In the genomic region with DNA sequence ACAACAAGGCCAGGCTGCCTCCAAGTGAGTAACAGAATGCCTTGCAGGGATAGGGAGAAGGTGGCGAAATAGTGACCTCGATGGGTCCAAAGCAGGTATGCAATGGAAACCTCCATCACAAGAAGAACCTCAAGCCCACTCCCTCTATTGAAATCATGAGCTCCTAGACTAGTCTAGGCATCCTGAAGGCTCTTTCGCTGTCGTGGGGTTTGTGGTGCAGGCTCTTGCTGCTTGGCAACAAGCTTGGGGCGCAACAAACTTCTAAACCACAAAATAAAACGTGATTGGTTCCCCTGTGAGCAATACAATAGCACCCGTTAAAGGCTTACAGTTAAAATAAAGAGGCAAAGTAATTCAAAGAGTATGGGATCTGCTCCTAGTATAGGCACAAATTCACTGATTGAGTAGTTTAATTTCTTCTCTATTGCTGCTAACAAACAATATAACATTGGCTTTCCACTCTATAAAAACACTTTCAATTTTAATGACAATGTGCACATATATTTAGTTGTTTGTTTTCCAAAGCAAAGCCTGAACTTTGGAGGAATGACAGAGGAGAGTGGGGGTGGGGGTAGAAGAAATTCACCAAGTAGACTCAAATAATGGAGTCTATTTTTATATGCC, we compare ENCODE assay signal across 18 cellular contexts.
DNase-seq lines count a peak whose midpoint lies in the region; ATAC-seq and TF ChIP-seq lines count a peak whose summit lies in the region.
"Had no signal": no experiment of that assay in that cellular context is flagged by ENCODE, and none has a peak within 500 bp of the region (broad histone marks: within the 10 kb centered on the region; RNA-seq: fewer than 3 reads in every experiment).

No MANE protein-coding gene starts in this region.

- CTCF ChIA-PET in activated CD8-positive, alpha-beta T cell treated with anti-CD3 and anti-CD28 coated beads, Interleukin-2, amount 10 ng/mL, durations not matched to agents 7 days and 5 days (lab: Charles Lee): no interaction called here
- CTCF ChIA-PET in activated CD8-positive, alpha-beta T cell treated with anti-CD3 and anti-CD28 coated beads for 36 hours (lab: Charles Lee): interaction anchor here (2.4 kb wide), 1 partner anchor 122 kb away, joined by 11 read pairs; no protein-coding TSS in a partner anchor

- H3K4me3 ChIP-seq in choroid plexus epithelial cell (ENCODE audit: low read depth, low read length) (no peak overlapping the region), iPS-20b (ENCODE audit: low read length) (peak overlapping the region; percentile 57), vagina (no peak overlapping the region)
- H3K4me3 ChIP-seq: BLaER1 treated with 17β-estradiol and CSF1 and Interleukin-3, amounts not matched to agents 10 nM and 100 nM; MG63 had no signal

- H3K27ac Mint-ChIP-seq in activated CD8-positive, alpha-beta T cell treated with anti-CD3 and anti-CD28 coated beads, Interleukin-2, amount 10 ng/mL, durations not matched to agents 7 days and 5 days: no peak overlapping the region
- H3K27ac Mint-ChIP-seq in activated CD8-positive, alpha-beta T cell treated with anti-CD3 and anti-CD28 coated beads for 36 hours: no peak overlapping the region

- no peak overlapping the region for H3K4me3 Mint-ChIP-seq in activated CD8-positive, alpha-beta T cell treated with anti-CD3 and anti-CD28 coated beads, Interleukin-2, amount 10 ng/mL, durations not matched to agents 7 days and 5 days
- no peak overlapping the region for H3K4me3 Mint-ChIP-seq in activated CD8-positive, alpha-beta T cell treated with anti-CD3 and anti-CD28 coated beads for 36 hours

- no peaks in the 10 kb centered on the region for H3K27me3 Mint-ChIP-seq in activated CD8-positive, alpha-beta T cell treated with anti-CD3 and anti-CD28 coated beads, Interleukin-2, amount 10 ng/mL, durations not matched to agents 7 days and 5 days (ENCODE audit: low read depth)
- H3K27me3 Mint-ChIP-seq in activated CD8-positive, alpha-beta T cell treated with anti-CD3 and anti-CD28 coated beads for 36 hours: peaks cover 18% of the 10 kb centered on the region

- H3K36me3 Mint-ChIP-seq in activated CD8-positive, alpha-beta T cell treated with anti-CD3 and anti-CD28 coated beads, Interleukin-2, amount 10 ng/mL, durations not matched to agents 7 days and 5 days (ENCODE audit: low read depth): no peaks in the 10 kb centered on the region
- H3K36me3 Mint-ChIP-seq in activated CD8-positive, alpha-beta T cell treated with anti-CD3 and anti-CD28 coated beads for 36 hours (ENCODE audit: low read depth): no peaks in the 10 kb centered on the region

- ATAC-seq in activated CD8-positive, alpha-beta T cell treated with anti-CD3 and anti-CD28 coated beads, Interleukin-2, amount 10 ng/mL, durations not matched to agents 7 days and 5 days: peak; percentile 36
- no peak for ATAC-seq in activated CD8-positive, alpha-beta T cell treated with anti-CD3 and anti-CD28 coated beads for 36 hours
- no peak for ATAC-seq in GM19324 (IDR thresholded peaks at IDR 0.05; ENCODE audit: low FRiP score, unreplicated experiment)
- ATAC-seq: HCT116 had no signal

- intact Hi-C loops in activated CD8-positive, alpha-beta T cell treated with anti-CD3 and anti-CD28 coated beads for 36 hours (cut with micrococcal nuclease): no loop called here
- intact Hi-C loops in vagina (cut with DNase I): no loop called here

- H3K4me1 ChIP-seq in iPS-20b (ENCODE audit: insufficient read depth, low read length) (peaks cover 11% of the 10 kb centered on the region; the same call in 1 of the 2 replicates), vagina (no peaks in the 10 kb centered on the region)

- H3K36me3 ChIP-seq in iPS-20b (ENCODE audit: insufficient read depth, low read depth, low read length) (no peaks in the 10 kb centered on the region), vagina (no peaks in the 10 kb centered on the region)
- H3K36me3 ChIP-seq: BLaER1 treated with 17β-estradiol and CSF1 and Interleukin-3, amounts not matched to agents 10 nM and 100 nM; MG63 had no signal

- peak overlapping the region; percentile 63; the same call in 1 of the 2 replicates for H3K9ac ChIP-seq in iPS-20b (ENCODE audit: low read depth, low read length)
- H3K9ac ChIP-seq: BLaER1 treated with 17β-estradiol and CSF1 and Interleukin-3, amounts not matched to agents 10 nM and 100 nM had no signal

- no peaks in the 10 kb centered on the region for H3K9me3 Mint-ChIP-seq in activated CD8-positive, alpha-beta T cell treated with anti-CD3 and anti-CD28 coated beads, Interleukin-2, amount 10 ng/mL, durations not matched to agents 7 days and 5 days (ENCODE audit: insufficient read depth)
- peaks cover 2% of the 10 kb centered on the region for H3K9me3 Mint-ChIP-seq in activated CD8-positive, alpha-beta T cell treated with anti-CD3 and anti-CD28 coated beads for 36 hours

- H3K27ac ChIP-seq in iPS-20b (ENCODE audit: low read length) (peak overlapping the region; percentile 51), vagina (no peak overlapping the region)
- H3K27ac ChIP-seq: BLaER1 treated with 17β-estradiol and CSF1 and Interleukin-3, amounts not matched to agents 10 nM and 100 nM had no signal

- H3K27me3 ChIP-seq in iPS-20b (ENCODE audit: insufficient read depth, low read length): no peaks in the 10 kb centered on the region
- H3K27me3 ChIP-seq in vagina: no peaks in the 10 kb centered on the region
- H3K27me3 ChIP-seq: BLaER1 treated with 17β-estradiol and CSF1 and Interleukin-3, amounts not matched to agents 10 nM and 100 nM had no signal

- TF ChIP-seq CTCF in activated CD8-positive, alpha-beta T cell treated with anti-CD3 and anti-CD28 coated beads for 36 hours (IDR thresholded peaks at IDR 0.05): no peak
- TF ChIP-seq CTCF in choroid plexus epithelial cell (conservative IDR thresholded peaks at IDR 0.05; ENCODE audit: low read depth, low read length) (no peak), vagina (IDR thresholded peaks at IDR 0.05) (no peak)

- DNase-seq in activated CD8-positive, alpha-beta T cell treated with anti-CD3 and anti-CD28 coated beads, Interleukin-2, amount 10 ng/mL, durations not matched to agents 7 days and 5 days: no peak
- DNase-seq in activated CD8-positive, alpha-beta T cell treated with anti-CD3 and anti-CD28 coated beads for 36 hours: no peak
- DNase-seq in choroid plexus epithelial cell (ENCODE audit: low read depth) (peak; percentile 2), GDM1 (lab: John Stamatoyannopoulos, UW) (no peak), vagina (ENCODE audit: extremely low spot score in 2 of 2) (no peak)
- no peak for DNase-seq in activated T-cell treated with anti-CD3 and anti-CD28 coated beads, Interleukin-2, amount 50 U/mL, for 48 hours
- DNase-seq: 8988T, KG1, MG63, NCI-H1105, NCI-H1694 treated with DMSO at 0.1 percent for 48 hours, NCI-H446, NCI-H82, RPMI8226 had no signal

- no peak for TF ChIP-seq POLR2A in vagina (IDR thresholded peaks at IDR 0.05)

- POLR2A ChIA-PET in activated CD8-positive, alpha-beta T cell treated with anti-CD3 and anti-CD28 coated beads, Interleukin-2, amount 10 ng/mL, durations not matched to agents 7 days and 5 days (lab: Charles Lee): no interaction called here
- POLR2A ChIA-PET in activated CD8-positive, alpha-beta T cell treated with anti-CD3 and anti-CD28 coated beads for 36 hours (lab: Charles Lee): no interaction called here

- no peaks in the 10 kb centered on the region for H3K4me1 Mint-ChIP-seq in activated CD8-positive, alpha-beta T cell treated with anti-CD3 and anti-CD28 coated beads, Interleukin-2, amount 10 ng/mL, durations not matched to agents 7 days and 5 days (ENCODE audit: low read depth)
- no peaks in the 10 kb centered on the region for H3K4me1 Mint-ChIP-seq in activated CD8-positive, alpha-beta T cell treated with anti-CD3 and anti-CD28 coated beads for 36 hours (ENCODE audit: low read depth)

- no peaks in the 10 kb centered on the region for H3K9me3 ChIP-seq in iPS-20b (ENCODE audit: insufficient read depth, low read depth, low read length)
- H3K9me3 ChIP-seq in vagina: no peaks in the 10 kb centered on the region
- H3K9me3 ChIP-seq: MG63 had no signal
